Comparison of ENCODE assay signal across 24 cellular contexts in genomic region chr5:10427978-10428377, GRCh38. TPM values are rescaled to one million over a fixed set of nuclear protein-coding genes. Genes with fewer than 3 reads are reported as not detected.
"Had no signal": no experiment of that assay in that cellular context is flagged by ENCODE, and none has a peak within 500 bp of the region (broad histone marks: within the 10 kb centered on the region; RNA-seq: fewer than 3 reads in every experiment).

No MANE protein-coding gene starts in this region.

- ATAC-seq: esophagus mucosa; gastrocnemius medialis; left lung; naive thymus-derived CD8-positive, alpha-beta T cell; sciatic nerve; stimulated activated effector memory CD8-positive, alpha-beta T cell treated with anti-CD3 and anti-CD28 coated beads, Interleukin-12 subunit alpha, Interleukin-12 subunit beta, amount 100 ng/mL, for 72 hours had no signal

- DNase-seq: dorsolateral prefrontal cortex; effector CD4-positive, alpha-beta T cell; foreskin fibroblast; gastrocnemius medialis; head of caudate nucleus; left lung; mesenchymal stem cell; naive thymus-derived CD8-positive, alpha-beta T cell; nephron progenitor cell; nucleus accumbens; stimulated activated CD4-positive, alpha-beta T cell treated with anti-CD3 and anti-CD28 coated beads, Interleukin-2, amount 100 ng/mL, for 24 hours; stimulated activated CD4-positive, alpha-beta T cell treated with anti-CD3 and anti-CD28 coated beads, Interleukin-4, amount 100 ng/mL, for 24 hours; stimulated activated naive CD4-positive, alpha-beta T cell treated with Interleukin-2 at 50 U/mL for 16 hours; stomach; thyroid gland had no signal

- H3K9me3 ChIP-seq: gastrocnemius medialis, left lung, prostate gland, right atrium auricular region, stomach, thyroid gland had no signal

- H3K27ac ChIP-seq: epithelial cell of prostate, left lung, prostate gland, right atrium auricular region, stomach, thyroid gland had no signal

- H3K4me3 ChIP-seq: dorsolateral prefrontal cortex, gastrocnemius medialis, left lung, prostate gland, right atrium auricular region, stomach, thyroid gland had no signal

- H3K4me1 ChIP-seq: prostate gland, right atrium auricular region, stomach, thyroid gland had no signal

- H3K27me3 ChIP-seq: dorsolateral prefrontal cortex, gastrocnemius medialis, left lung, right atrium auricular region, stomach, thyroid gland had no signal

- FAIRE-seq: colon, keratinocyte had no signal

RNA-seq across cellular contexts. Expression of gene ROPN1L, which starts 13.7 kb away (rescaled TPM):
- total RNA-seq: esophagus mucosa, osteocyte had no signal
- polyA plus RNA-seq: keratinocyte had no signal
